Comparison of ENCODE assay signal across 9 cellular contexts in the genomic region with DNA sequence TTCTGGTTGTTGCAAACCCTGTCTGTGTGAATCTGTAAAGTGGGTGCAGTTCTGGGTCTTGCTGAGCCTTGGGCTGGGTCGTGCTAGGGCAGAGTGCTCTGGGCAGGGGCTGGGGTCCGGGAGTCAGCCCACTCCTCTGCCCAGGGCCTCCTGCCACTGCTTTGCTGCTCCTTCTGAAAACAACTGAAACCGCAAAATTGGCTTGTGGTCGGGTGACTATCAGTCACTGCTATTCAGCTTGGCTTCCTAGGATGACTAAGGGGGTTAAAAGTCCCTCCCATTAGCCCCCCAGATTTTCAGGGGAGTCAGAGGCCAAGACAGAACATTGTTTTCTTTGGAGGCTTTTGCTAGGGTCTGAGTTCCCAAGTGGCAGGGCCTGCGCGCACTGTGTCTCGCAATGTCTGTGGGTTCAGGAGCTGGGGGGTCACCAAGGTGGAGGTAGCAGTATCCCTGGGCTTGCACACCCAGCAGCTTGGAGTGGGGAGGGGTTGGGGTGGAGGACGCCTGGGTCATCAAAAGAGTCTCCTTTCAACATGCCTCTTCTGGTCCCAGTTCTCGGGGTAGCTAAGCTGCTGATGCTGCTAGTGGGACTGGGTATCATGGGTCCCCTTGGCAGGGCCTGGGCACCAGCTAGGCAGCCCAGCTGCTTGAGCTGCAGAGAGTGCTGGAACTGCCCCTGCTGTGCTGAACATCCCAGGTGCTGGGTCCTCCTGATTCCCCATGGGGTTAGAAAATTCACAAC. TPM values are rescaled to one million over a fixed set of nuclear protein-coding genes. Genes with fewer than 3 reads are reported as not detected.
DNase-seq lines count a peak whose midpoint lies in the region; ATAC-seq and TF ChIP-seq lines count a peak whose summit lies in the region.
"Had no signal": no experiment of that assay in that cellular context is flagged by ENCODE, and none has a peak within 500 bp of the region (broad histone marks: within the 10 kb centered on the region; RNA-seq: fewer than 3 reads in every experiment).

No MANE protein-coding gene starts in this region.

- no peak overlapping the region for H2AFZ ChIP-seq in osteoblast (ENCODE audit: low read length)

- H3K36me3 ChIP-seq in osteoblast (ENCODE audit: insufficient read depth, low read length) = no peaks in the 10 kb centered on the region
- H3K36me3 ChIP-seq in A673 (ENCODE audit: insufficient read depth, low read length, poor library complexity, severe bottlenecking) = no peaks in the 10 kb centered on the region
- no peaks in the 10 kb centered on the region for H3K36me3 ChIP-seq in H7 (replicated peaks; ENCODE audit: control insufficient read depth, insufficient read depth, low read length)
- H3K36me3 ChIP-seq: gastrocnemius medialis had no signal

- no peaks in the 10 kb centered on the region for H3K9me3 Mint-ChIP-seq in activated T-cell treated with anti-CD3 and anti-CD28 coated beads, Interleukin-2, amount 50 U/mL, for 72 hours

- H3K27me3 Mint-ChIP-seq in activated T-cell treated with anti-CD3 and anti-CD28 coated beads, Interleukin-2, amount 50 U/mL, for 72 hours (ENCODE audit: low read depth) = no peaks in the 10 kb centered on the region

- CTCF ChIA-PET in A673 (lab: Charles Lee) = no interaction called here

- H3K9me3 ChIP-seq in osteoblast (ENCODE audit: low read depth, low read length) (no peaks in the 10 kb centered on the region), A673 (ENCODE audit: low read depth, low read length, poor library complexity, severe bottlenecking) (no peaks in the 10 kb centered on the region)
- H3K9me3 ChIP-seq: gastrocnemius medialis had no signal

- intact Hi-C loops in A673 (cut with micrococcal nuclease; ENCODE audit: unreplicated experiment) (no loop called here), head of caudate nucleus (cut with DNase I) (no loop called here)

- H3K4me1 Mint-ChIP-seq in activated T-cell treated with anti-CD3 and anti-CD28 coated beads, Interleukin-2, amount 50 U/mL, for 72 hours (ENCODE audit: low read depth) = peaks cover 93% of the 10 kb centered on the region

- peaks cover 19% of the 10 kb centered on the region for H4K20me1 ChIP-seq in osteoblast (ENCODE audit: insufficient read depth, low read length)

- peak overlapping the region; percentile 95 for H3K27ac Mint-ChIP-seq in activated T-cell treated with anti-CD3 and anti-CD28 coated beads, Interleukin-2, amount 50 U/mL, for 72 hours

- H3K36me3 Mint-ChIP-seq in activated T-cell treated with anti-CD3 and anti-CD28 coated beads, Interleukin-2, amount 50 U/mL, for 72 hours (ENCODE audit: insufficient read depth in 2 of 2) = no peaks in the 10 kb centered on the region

- H3K4me1 ChIP-seq in osteoblast (ENCODE audit: insufficient read depth, low read length) = peaks cover 44% of the 10 kb centered on the region
- no peaks in the 10 kb centered on the region for H3K4me1 ChIP-seq in A673 (ENCODE audit: insufficient read depth, low read length, poor library complexity, severe bottlenecking)

- TF ChIP-seq POLR2A in NB4 (IDR thresholded peaks at IDR 0.05; ENCODE audit: extremely low read depth, insufficient read length) = no peak

- POLR2A ChIA-PET in A673 (lab: Charles Lee; ENCODE audit: low non-redundant PET) = no interaction called here

- H3K27ac ChIP-seq in osteoblast (ENCODE audit: low read depth, low read length) (no peak overlapping the region), A673 (ENCODE audit: low read depth, low read length, poor library complexity, severe bottlenecking) (no peak overlapping the region)
- H3K27ac ChIP-seq: gastrocnemius medialis had no signal

- no peaks in the 10 kb centered on the region for H3K79me2 ChIP-seq in osteoblast (ENCODE audit: insufficient read depth, low read length)

- H3K27me3 ChIP-seq in osteoblast (ENCODE audit: insufficient read depth, low read length) (peaks cover 88% of the 10 kb centered on the region), A673 (replicated peaks; ENCODE audit: insufficient read depth, low read depth, low read length, poor library complexity) (no peaks in the 10 kb centered on the region), H7 (ENCODE audit: control insufficient read depth, insufficient read depth, low read length) (peaks cover 27% of the 10 kb centered on the region)

- no peak for TF ChIP-seq CTCF in NB4 (IDR thresholded peaks at IDR 0.05; ENCODE audit: low read depth, low read length)
- TF ChIP-seq CTCF in osteoblast (IDR thresholded peaks at IDR 0.05; ENCODE audit: extremely low read depth, low read depth, low read length) = no peak
- TF ChIP-seq CTCF in A673 (conservative IDR thresholded peaks at IDR 0.05; ENCODE audit: low read depth, low read length) = no peak

- peak overlapping the region; percentile 76 for H3K4me2 ChIP-seq in osteoblast (ENCODE audit: insufficient read depth, low read length)

- BruUV-seq in A673 (replicated peaks; lab: Mats Ljungman, UMichigan) = no TSS peak

- DNase-seq in CMK (ENCODE audit: low read depth) (peak; percentile 44), NB4 (ENCODE audit: low read depth) (peak; percentile 82), osteoblast (ENCODE audit: insufficient read length, low spot score, missing footprints) (peak; percentile 98), A673 (ENCODE audit: low spot score) (no peak), head of caudate nucleus (no peak), NCI-H2227 (lab: John Stamatoyannopoulos, UW; ENCODE audit: unreplicated experiment) (no peak), H7 (no peak)
- DNase-seq in activated T-cell treated with anti-CD3 and anti-CD28 coated beads, Interleukin-2, amount 50 U/mL, for 72 hours = peak; percentile 89 to 93
- DNase-seq: gastrocnemius medialis had no signal

- H3K4me3 ChIP-seq in NB4 (ENCODE audit: low read depth, low read length) = no peak overlapping the region
- peak overlapping the region; percentile 36 for H3K4me3 ChIP-seq in osteoblast (ENCODE audit: insufficient read depth, low read length)
- H3K4me3 ChIP-seq in A673 (ENCODE audit: low read depth, low read length, poor library complexity, severe bottlenecking) = no peak overlapping the region
- H3K4me3 ChIP-seq in H7 (ENCODE audit: insufficient read depth, low read depth, low read length) = no peak overlapping the region
- H3K4me3 ChIP-seq: gastrocnemius medialis had no signal

- H3K4me3 Mint-ChIP-seq in activated T-cell treated with anti-CD3 and anti-CD28 coated beads, Interleukin-2, amount 50 U/mL, for 72 hours = peak overlapping the region; percentile 84 to 87

- peak; percentile 53 to 56 for ATAC-seq in activated T-cell treated with anti-CD3 and anti-CD28 coated beads, Interleukin-2, amount 50 U/mL, for 72 hours (replicated peaks in 1 of 2)
- ATAC-seq: gastrocnemius medialis had no signal

RNA-seq across cellular contexts. Expression of gene TBX21, which starts 13.5 kb away (rescaled TPM):
- 10 to 100 TPM; 27.9 to 45.5 TPM for total RNA-seq in activated T-cell treated with anti-CD3 and anti-CD28 coated beads, Interleukin-2, amount 50 U/mL, for 72 hours
- total RNA-seq in osteoblast (not detected in 2 replicates), A673 (2021) (not detected in 2 replicates)
- not detected in 2 replicates for total RNA-seq in H7 (2014; rRNA removed; shearing (Covaris generic))

RNA-seq across cellular contexts. Expression of gene TBKBP1, which starts 25.6 kb away (rescaled TPM):
- 10 to 100 TPM; 24.2 to 28.7 TPM for total RNA-seq in activated T-cell treated with anti-CD3 and anti-CD28 coated beads, Interleukin-2, amount 50 U/mL, for 72 hours
- total RNA-seq in osteoblast = 11.8 and 11.9 TPM in 2 replicates
- 21.1 and 25.3 TPM in 2 replicates for total RNA-seq in A673 (2021)
- total RNA-seq in H7 (2014; rRNA removed; shearing (Covaris generic)) = 13.9 and 16.3 TPM in 2 replicates

Comparison
In these comparisons a context has a peak if more than half of its experiments do, and no peak if none do; other contexts are left out.
1. DNase-seq: peak in CMK (single experiment), NB4 (single experiment), activated T-cell treated with anti-CD3 and anti-CD28 coated beads, Interleukin-2, amount 50 U/mL, for 72 hours (2 of 2) and osteoblast (single experiment); none in A673 (single experiment), head of caudate nucleus (0 of 42), NCI-H2227 (single experiment) and H7 (single experiment).
2. RNA of gene TBX21, which starts 13.5 kb away (total RNA-seq): 27.9 to 45.5 TPM in activated T-cell treated with anti-CD3 and anti-CD28 coated beads, Interleukin-2, amount 50 U/mL, for 72 hours; not detected in osteoblast, not detected in A673 and not detected in H7; every median in the first group is over 10 times any median in the second.